ENCODE assay signal across 1 cellular context in genomic region chr6:137808836-137809315, GRCh38.
TF ChIP-seq lines count a peak whose summit lies in the region.

No MANE protein-coding gene starts in this region.

TF ChIP-seq in K562, 482 proteins besides CTCF, POLR2A, EP300 and RAD21 (continued from another document):
- TF ChIP-seq ZNF318 (IDR thresholded peaks at IDR 0.05; ENCODE audit: borderline replicate concordance in 1 of 2, low read depth in 1 of 2), result no peak
- no peak for TF ChIP-seq MIER1 (IDR thresholded peaks at IDR 0.05; ENCODE audit: low read depth)
- TF ChIP-seq HIVEP1 (CRISPR knock-in tag; IDR thresholded peaks at IDR 0.05), result no peak
- peak; percentile 35; the same call in 1 of the 2 replicates for TF ChIP-seq L3MBTL2 (IDR thresholded peaks at IDR 0.05)
- 0 out of 4 replicates have a peak, but pooled peaks of 1 of the 2 experiments have one; percentile 23 for TF ChIP-seq HDAC1 (IDR thresholded peaks at IDR 0.05)
- TF ChIP-seq BCL6 (CRISPR knock-in tag; IDR thresholded peaks at IDR 0.05), result no peak
- no peak for TF ChIP-seq ZFP30 (CRISPR knock-in tag; IDR thresholded peaks at IDR 0.05; ENCODE audit: borderline replicate concordance)
- TF ChIP-seq ZNF57 (CRISPR knock-in tag; IDR thresholded peaks at IDR 0.05), result no peak
- TF ChIP-seq CXXC5 (CRISPR knock-in tag; IDR thresholded peaks at IDR 0.05), result 0 out of 2 replicates have a peak, but pooled peaks have one; percentile 27
- TF ChIP-seq SMARCB1 (IDR thresholded peaks at IDR 0.05; ENCODE audit: insufficient read length, low read depth), result no peak
- no peak for TF ChIP-seq TFE3 (CRISPR knock-in tag; IDR thresholded peaks at IDR 0.05)
- TF ChIP-seq MAZ (CRISPR knock-in tag; conservative IDR thresholded peaks at IDR 0.05 in 1 of 2, IDR thresholded peaks at IDR 0.05 in 1 of 2), result peak in 1 of 2 experiments; percentile 14; a peak in 1 of 4 replicates
- TF ChIP-seq YY1 (IDR thresholded peaks at IDR 0.05; ENCODE audit: borderline replicate concordance in 1 of 3, control insufficient read depth in 1 of 3, extremely low read depth in 1 of 3, insufficient read depth in 3 of 3, insufficient read length in 1 of 3, insufficient replicate concordance in 2 of 3, low read depth in 1 of 3, low read length in 2 of 3), result peak in 1 of 3 experiments; percentile 41
- peak; percentile 94 for TF ChIP-seq ESRRA (IDR thresholded peaks at IDR 0.05; ENCODE audit: borderline replicate concordance, low read depth)
